ENCODE assay signal across 1 cellular context in the genomic region with DNA sequence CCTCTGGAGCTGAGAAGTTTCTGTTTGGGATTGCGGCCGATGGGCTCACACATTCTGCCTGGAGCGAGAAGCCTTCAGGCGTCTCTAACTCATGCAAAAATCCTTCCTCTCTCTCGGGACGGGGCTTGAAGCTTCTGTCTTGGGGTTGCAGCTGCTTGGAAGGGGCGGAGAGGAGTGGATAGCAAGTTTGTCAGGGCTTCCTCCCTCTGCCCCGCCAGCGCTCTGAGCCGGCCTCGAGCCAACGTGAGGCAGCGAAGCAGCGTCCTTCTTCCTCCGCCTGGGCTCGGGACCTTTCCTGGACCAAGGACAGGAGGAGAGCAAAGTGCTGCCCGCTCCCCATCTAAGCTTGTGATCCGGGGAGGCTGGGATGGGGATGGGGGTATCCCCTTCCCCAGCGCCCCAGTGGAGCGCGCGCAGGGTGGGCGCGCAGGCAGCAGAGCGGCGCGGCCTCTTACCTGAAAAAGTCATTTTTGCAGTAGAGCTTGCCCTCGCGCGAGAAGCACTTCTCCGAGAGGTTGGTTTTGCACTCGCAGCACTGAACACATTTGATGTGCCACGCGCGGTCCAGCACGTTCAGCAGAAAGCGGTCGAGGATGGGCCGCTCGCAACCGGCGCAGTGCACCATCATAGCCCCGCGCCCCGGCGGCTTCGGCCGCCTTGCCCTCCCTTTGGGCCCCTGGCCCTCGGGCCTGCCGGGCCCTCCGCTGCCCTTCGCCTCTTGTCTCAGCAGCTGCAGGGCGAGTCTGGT.
TF ChIP-seq lines count a peak whose summit lies in the region.

No MANE protein-coding gene starts in this region.

TF ChIP-seq in A549, 52 proteins besides CTCF, POLR2A, EP300 and RAD21 (continued from another document):
- TF ChIP-seq, protein P1, sequence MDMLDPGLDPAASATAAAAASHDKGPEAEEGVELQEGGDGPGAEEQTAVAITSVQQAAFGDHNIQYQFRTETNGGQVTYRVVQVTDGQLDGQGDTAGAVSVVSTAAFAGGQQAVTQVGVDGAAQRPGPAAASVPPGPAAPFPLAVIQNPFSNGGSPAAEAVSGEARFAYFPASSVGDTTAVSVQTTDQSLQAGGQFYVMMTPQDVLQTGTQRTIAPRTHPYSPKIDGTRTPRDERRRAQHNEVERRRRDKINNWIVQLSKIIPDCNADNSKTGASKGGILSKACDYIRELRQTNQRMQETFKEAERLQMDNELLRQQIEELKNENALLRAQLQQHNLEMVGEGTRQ (IDR thresholded peaks at IDR 0.05) = no peak
- no peak for TF ChIP-seq ESRRA (IDR thresholded peaks at IDR 0.05; ENCODE audit: borderline replicate concordance, low read length)
- no peak for TF ChIP-seq RFX5 (IDR thresholded peaks at IDR 0.05)
TF ChIP-seq in A549: peak in this region for 0.
